Comparison of ENCODE assay signal across 8 cellular contexts in the genomic region with DNA sequence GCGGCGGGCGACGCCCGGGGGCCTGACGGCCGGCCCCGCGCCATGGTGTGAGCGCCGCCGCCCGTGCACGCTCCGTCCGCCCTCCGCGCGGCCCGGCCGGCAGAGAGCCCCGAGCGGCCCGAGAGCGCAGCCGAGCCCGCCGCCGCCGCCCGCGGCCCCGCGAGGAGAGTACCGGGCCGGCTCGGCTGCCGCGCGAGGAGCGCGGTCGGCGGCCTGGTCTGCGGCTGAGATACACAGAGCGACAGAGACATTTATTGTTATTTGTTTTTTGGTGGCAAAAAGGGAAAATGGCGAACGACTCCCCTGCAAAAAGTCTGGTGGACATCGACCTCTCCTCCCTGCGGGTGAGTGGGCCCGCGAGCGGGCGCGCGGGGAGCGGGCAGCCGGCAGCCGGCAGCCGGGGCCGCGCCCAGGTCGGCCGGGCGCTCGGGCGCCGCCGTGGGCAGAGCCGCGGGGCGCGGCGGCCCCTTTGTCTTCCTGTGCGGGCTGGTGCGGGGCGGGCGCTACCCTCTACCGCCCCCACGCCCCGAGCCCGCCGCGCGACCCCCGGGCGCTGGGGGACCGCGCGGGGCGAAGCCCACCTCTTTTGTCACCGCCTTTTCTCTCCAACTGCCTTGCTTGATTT. TPM values are rescaled to one million over a fixed set of nuclear protein-coding genes. Genes with fewer than 3 reads are reported as not detected.
DNase-seq lines count a peak whose midpoint lies in the region; ATAC-seq, FAIRE-seq and TF ChIP-seq lines count a peak whose summit lies in the region.

No MANE protein-coding gene starts in this region.

- FAIRE-seq in kidney (lab: Jason Lieb, UNC) = no peak

- H3K4me3 ChIP-seq in KMS-11 (IDR thresholded peaks at IDR 0.05; ENCODE audit: insufficient read depth, low read depth, low read length) (peak overlapping the region; percentile 83), kidney (ENCODE audit: low read length in 2 of 2) (peak overlapping the region; percentile 82 to 84), subcutaneous abdominal adipose tissue (ENCODE audit: low read depth in 1 of 5, low read length in 5 of 5) (peak overlapping the region; percentile 84 to 94 (median 91))

- H3K9me3 ChIP-seq in kidney (ENCODE audit: control insufficient read depth in 1 of 2, low read length in 2 of 2) = no peaks in the 10 kb centered on the region
- H3K9me3 ChIP-seq in subcutaneous abdominal adipose tissue (ENCODE audit: control insufficient read depth in 5 of 5, low read length in 5 of 5) = no peaks in the 10 kb centered on the region

- ATAC-seq in GM19397 (IDR thresholded peaks at IDR 0.05; ENCODE audit: unreplicated experiment) = peak; percentile 50
- ATAC-seq in HG02981 (IDR thresholded peaks at IDR 0.05; ENCODE audit: unreplicated experiment) = no peak

- H3K4me2 ChIP-seq in KMS-11 = peak overlapping the region; percentile 93

- peak; percentile 70 for DNase-seq in kidney
- no peak for DNase-seq in effector CD8-positive, alpha-beta T cell (lab: John Stamatoyannopoulos, UW)

- H2AFZ ChIP-seq in KMS-11 (ENCODE audit: low read depth) = peak overlapping the region; percentile 57

- H3K9ac ChIP-seq in KMS-11 (peak overlapping the region; percentile 79; the same call in 1 of the 2 replicates), kidney (ENCODE audit: low read length in 2 of 2) (peak overlapping the region; percentile 54 to 57), subcutaneous abdominal adipose tissue (ENCODE audit: low read length in 5 of 5) (peak overlapping the region; percentile 81 to 92 (median 87))

- no peak for TF ChIP-seq CTCF in C4-2B (conservative IDR thresholded peaks at IDR 0.05)
- TF ChIP-seq CTCF in KMS-11 (conservative IDR thresholded peaks at IDR 0.05; ENCODE audit: low read depth, low read length) = no peak
- TF ChIP-seq CTCF in kidney (IDR thresholded peaks at IDR 0.05; ENCODE audit: borderline replicate concordance, extremely low read depth, insufficient read depth) = no peak

- H3K27me3 ChIP-seq in KMS-11 (ENCODE audit: insufficient read depth, low read depth) = no peaks in the 10 kb centered on the region
- H3K27me3 ChIP-seq in subcutaneous abdominal adipose tissue (ENCODE audit: control insufficient read depth in 5 of 5, insufficient read depth in 4 of 5, low read length in 5 of 5) = no peaks in the 10 kb centered on the region

- H3K27ac ChIP-seq in C4-2B = peak overlapping the region; percentile 90
- peak overlapping the region; percentile 43 for H3K27ac ChIP-seq in KMS-11
- peak overlapping the region; percentile 81 for H3K27ac ChIP-seq in angular gyrus (ENCODE audit: low read depth, low read length)
- H3K27ac ChIP-seq in kidney (ENCODE audit: low read depth in 2 of 2, low read length in 2 of 2) = peak overlapping the region in 1 of 2 donors; percentile 70
- H3K27ac ChIP-seq in subcutaneous abdominal adipose tissue (ENCODE audit: low read depth, low read length) = peak overlapping the region; percentile 93

- intact Hi-C loops in kidney (cut with DNase I) = loop anchor here (10.0 kb wide), 1 partner anchor 127 kb away; no protein-coding TSS in a partner anchor

- H3K79me2 ChIP-seq in KMS-11 (ENCODE audit: insufficient read depth, low read depth) = peaks cover 46% of the 10 kb centered on the region

- no peaks in the 10 kb centered on the region for H3K36me3 ChIP-seq in KMS-11 (ENCODE audit: insufficient read depth)
- H3K36me3 ChIP-seq in kidney (ENCODE audit: control insufficient read depth in 1 of 2, insufficient read depth in 2 of 2, low read length in 2 of 2) = no peaks in the 10 kb centered on the region
- H3K36me3 ChIP-seq in subcutaneous abdominal adipose tissue (ENCODE audit: control insufficient read depth in 5 of 5, insufficient read depth in 5 of 5, low read length in 5 of 5) = no peaks in the 10 kb centered on the region

- peaks cover 25% of the 10 kb centered on the region for H3K4me1 ChIP-seq in KMS-11 (ENCODE audit: low read depth, poor library complexity, severe bottlenecking)
- H3K4me1 ChIP-seq in kidney (ENCODE audit: control insufficient read depth in 1 of 2, insufficient read depth in 1 of 2, low read depth in 1 of 2, low read length in 2 of 2) = peaks cover 7 to 9% of the 10 kb centered on the region in 2 donors
- H3K4me1 ChIP-seq in subcutaneous abdominal adipose tissue (ENCODE audit: control insufficient read depth in 5 of 5, insufficient read depth in 5 of 5, low read length in 5 of 5) = peaks cover 0 to 45% (median 41%) of the 10 kb centered on the region in 5 donors

- H4K20me1 ChIP-seq in KMS-11 (ENCODE audit: insufficient read depth) = 0 out of 2 replicates have a peak, but pooled peaks cover 11% of the 10 kb centered on the region

RNA-seq across cellular contexts. Expression of a gene that starts 0.4 kb away (rescaled TPM):
- 62.8 TPM for total RNA-seq in kidney
- polyA plus RNA-seq in kidney (ENCODE audit: insufficient read depth, low read depth, low replicate concordance) = 8.4 TPM
